9 cellular contexts compared by ENCODE assay signal in the genomic region with DNA sequence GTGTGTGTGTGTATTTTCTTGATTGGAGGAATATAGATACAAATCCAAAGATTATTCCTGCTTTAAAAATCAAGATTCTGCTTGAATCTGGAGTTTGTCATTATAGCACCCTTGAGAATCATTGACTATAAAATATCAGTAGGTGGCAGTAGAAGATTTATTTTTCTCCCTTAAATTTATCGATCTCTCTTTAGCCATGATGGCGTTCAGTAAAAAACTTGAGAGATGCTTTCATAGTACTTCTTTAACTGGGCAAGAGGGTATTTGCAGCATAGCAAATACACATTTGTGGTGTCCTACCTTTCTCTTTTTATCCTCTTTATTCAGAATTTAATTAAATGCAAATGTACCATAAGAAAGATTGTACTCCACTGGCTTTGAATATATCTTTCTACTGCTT.
DNase-seq lines count a peak whose midpoint lies in the region; TF ChIP-seq lines count a peak whose summit lies in the region.
"Had no signal": no experiment of that assay in that cellular context is flagged by ENCODE, and none has a peak within 500 bp of the region (broad histone marks: within the 10 kb centered on the region; RNA-seq: fewer than 3 reads in every experiment).

No MANE protein-coding gene starts in this region.

- H3K79me2 ChIP-seq in SK-N-SH (ENCODE audit: insufficient read depth): no peaks in the 10 kb centered on the region

- in situ Hi-C loops in GM13977 (cut with MboI; ENCODE audit: low pct_unique_long_range_greater_than_20kb, low sequenced_read_pairs, unreplicated experiment): no loop called here

- TF ChIP-seq CTCF in GM13977 (IDR thresholded peaks at IDR 0.05; ENCODE audit: extremely low read depth, insufficient read depth, missing control alignments) (peak; percentile 41), SK-N-SH (IDR thresholded peaks at IDR 0.05) (peak; percentile 59), progenitor cell of endocrine pancreas (IDR thresholded peaks at IDR 0.05; ENCODE audit: unreplicated experiment) (peak; percentile 58)

- no peak overlapping the region for H2AFZ ChIP-seq in SK-N-SH (ENCODE audit: low read depth)

- H3K36me3 Mint-ChIP-seq in progenitor cell of endocrine pancreas (ENCODE audit: insufficient read depth): peaks cover 2% of the 10 kb centered on the region
- H3K36me3 Mint-ChIP-seq: activated naive CD4-positive, alpha-beta T cell treated with anti-CD3 and anti-CD28 coated beads, Interleukin-2, amount 50 U/mL, for 72 hours had no signal

- no peak for TF ChIP-seq EP300 in SK-N-SH (IDR thresholded peaks at IDR 0.05; ENCODE audit: borderline replicate concordance in 1 of 2, low read depth in 1 of 2, low read length in 1 of 2)

- peaks cover 0 to 6% of the 10 kb centered on the region in 2 experiments; a peak in 2 of 4 replicates for H3K4me1 ChIP-seq in SK-N-SH (ENCODE audit: control insufficient read depth in 1 of 2, insufficient read depth in 2 of 2, low read depth in 1 of 2, low read length in 1 of 2)

- H3K4me2 ChIP-seq in SK-N-SH: no peak overlapping the region

- H3K27me3 ChIP-seq in SK-N-SH (ENCODE audit: insufficient read depth): no peaks in the 10 kb centered on the region

- H3K4me3 Mint-ChIP-seq in progenitor cell of endocrine pancreas (ENCODE audit: low read depth): no peak overlapping the region

- H3K4me3 ChIP-seq in SK-N-SH (ENCODE audit: low read depth in 2 of 2, low read length in 1 of 2): no peak overlapping the region; a peak in 1 of 4 replicates

- H3K9ac ChIP-seq in SK-N-SH: no peak overlapping the region

- POLR2A ChIA-PET in SK-N-SH (lab: Yijun Ruan, JAX): interaction anchor here (1.0 kb wide), 1 partner anchor 517 kb away, joined by 3 read pairs; a partner anchor contains a TSS

- peak; percentile 82 for TF ChIP-seq RAD21 in SK-N-SH (IDR thresholded peaks at IDR 0.05; ENCODE audit: low read length)

- no peaks in the 10 kb centered on the region for H3K9me3 ChIP-seq in SK-N-SH

- no peaks in the 10 kb centered on the region for H4K20me1 ChIP-seq in SK-N-SH (ENCODE audit: insufficient read depth)

- DNase-seq in A172 (ENCODE audit: low spot score) (peak; percentile 28), GM13977 (ENCODE audit: low spot score) (peak; percentile 26), Kasumi-1 (lab: John Stamatoyannopoulos, UW) (peak; percentile 66 to 78), SK-N-SH (peak; percentile 48), fibroblast of peridontal ligament (ENCODE audit: extremely low read depth) (peak; percentile 66), progenitor cell of endocrine pancreas (ENCODE audit: low spot score, unreplicated experiment) (no peak), posterior vena cava (ENCODE audit: low spot score) (no peak)
- no peak for DNase-seq in activated CD4-positive, alpha-beta T cell treated with anti-CD3 and anti-CD28 coated beads, Interleukin-2, amount 50 U/mL, for 4 hours

- H3K27ac Mint-ChIP-seq in progenitor cell of endocrine pancreas: no peak overlapping the region
- H3K27ac Mint-ChIP-seq: activated naive CD4-positive, alpha-beta T cell treated with anti-CD3 and anti-CD28 coated beads, Interleukin-2, amount 50 U/mL, for 72 hours had no signal

- no peaks in the 10 kb centered on the region for H3K9me2 ChIP-seq in SK-N-SH

- CTCF ChIA-PET in SK-N-SH (lab: Yijun Ruan, JAX): interaction anchor here (0.6 to 8.1 kb wide), 28 partner anchors 9 to 569 kb away, joined by 3 to 118 read pairs (median 4); a partner anchor contains a TSS

- 5% methylated on average over 2 of the region's 2 CpGs for WGBS in SK-N-SH (ENCODE audit: low lambda C conversion rate)

- no peaks in the 10 kb centered on the region for H3K9me3 Mint-ChIP-seq in progenitor cell of endocrine pancreas (ENCODE audit: low read depth)
- H3K9me3 Mint-ChIP-seq: activated naive CD4-positive, alpha-beta T cell treated with anti-CD3 and anti-CD28 coated beads, Interleukin-2, amount 50 U/mL, for 72 hours had no signal

- peaks cover 7% of the 10 kb centered on the region for H3K4me1 Mint-ChIP-seq in progenitor cell of endocrine pancreas (ENCODE audit: low read depth)

- H3K27ac ChIP-seq in SK-N-SH (ENCODE audit: low read depth in 2 of 2, low read length in 1 of 2): no peak overlapping the region; a peak in 1 of 4 replicates

- H3K27me3 Mint-ChIP-seq in progenitor cell of endocrine pancreas: no peaks in the 10 kb centered on the region

- H3F3A ChIP-seq in SK-N-SH (replicated peaks; ENCODE audit: insufficient read depth): no peaks in the 10 kb centered on the region

- no peaks in the 10 kb centered on the region for H3K36me3 ChIP-seq in SK-N-SH (replicated peaks in 1 of 2; ENCODE audit: control insufficient read depth in 1 of 2, insufficient read depth in 2 of 2, low read length in 1 of 2)

- intact Hi-C loops in posterior vena cava (cut with DNase I): loop anchor here in 1 of 2 donors (5.0 kb wide), 1 partner anchor 551 kb away; no protein-coding TSS in a partner anchor

TF ChIP-seq in SK-N-SH, 30 proteins besides CTCF, POLR2A, EP300 and RAD21:
- no peak for TF ChIP-seq RXRA (IDR thresholded peaks at IDR 0.05; ENCODE audit: borderline replicate concordance, low read depth)
- peak; percentile 37 for TF ChIP-seq SMC3 (IDR thresholded peaks at IDR 0.05; ENCODE audit: low read depth, low read length)

Comparison
In these comparisons a context has a peak if more than half of its experiments do, and no peak if none do; other contexts are left out.
1. DNase-seq: peak in A172 (single experiment), GM13977 (single experiment), Kasumi-1 (2 of 2), SK-N-SH (single experiment) and fibroblast of peridontal ligament (single experiment); none in progenitor cell of endocrine pancreas (single experiment), posterior vena cava (single experiment) and activated CD4-positive, alpha-beta T cell treated with anti-CD3 and anti-CD28 coated beads, Interleukin-2, amount 50 U/mL, for 4 hours (0 of 2).
2. Peak in every context shown above with its lines, with median percentiles within 50 percentile points of each other: CTCF ChIP-seq.